8 cellular contexts compared by ENCODE assay signal in genomic region chr7:76303829-76304505, GRCh38. TPM values are rescaled to one million over a fixed set of nuclear protein-coding genes. Genes with fewer than 3 reads are reported as not detected.
DNase-seq lines count a peak whose midpoint lies in the region; ATAC-seq and TF ChIP-seq lines count a peak whose summit lies in the region.

No MANE protein-coding gene starts in this region.

- TF ChIP-seq CTCF in 22Rv1 (IDR thresholded peaks at IDR 0.05), result no peak

- H3K27ac Mint-ChIP-seq in activated T-helper 2 cell treated with anti-CD3 and anti-CD28 coated beads, Interferon-gamma antibody, Interleukin-2, Interleukin-4, amounts not matched to agents 10 μg/mL and 5 μg/mL and 100 μg/mL, durations not matched to agents 14 hours and 24 hours and 36 hours, result peak overlapping the region; percentile 83
- H3K27ac Mint-ChIP-seq in stimulated activated naive CD8-positive, alpha-beta T cell treated with anti-CD3 and anti-CD28 coated beads, Interleukin-15, amount 100 ng/mL, for 72 hours, result peak overlapping the region; percentile 92 to 93

- intact Hi-C loops in activated T-helper 2 cell treated with anti-CD3 and anti-CD28 coated beads, Interferon-gamma antibody, Interleukin-2, Interleukin-4, amounts not matched to agents 10 μg/mL and 5 μg/mL and 100 μg/mL, durations not matched to agents 14 hours and 24 hours and 36 hours (cut with micrococcal nuclease), result no loop called here

- peak overlapping the region; percentile 88 for H3K4me3 Mint-ChIP-seq in activated T-helper 2 cell treated with anti-CD3 and anti-CD28 coated beads, Interferon-gamma antibody, Interleukin-2, Interleukin-4, amounts not matched to agents 10 μg/mL and 5 μg/mL and 100 μg/mL, durations not matched to agents 14 hours and 24 hours and 36 hours (ENCODE audit: low read depth)
- peak overlapping the region; percentile 96 to 99 for H3K4me3 Mint-ChIP-seq in stimulated activated naive CD8-positive, alpha-beta T cell treated with anti-CD3 and anti-CD28 coated beads, Interleukin-15, amount 100 ng/mL, for 72 hours

- peak overlapping the region; percentile 98 for H3K27ac ChIP-seq in 22Rv1

- peaks cover 3% of the 10 kb centered on the region for H3K27me3 Mint-ChIP-seq in activated T-helper 2 cell treated with anti-CD3 and anti-CD28 coated beads, Interferon-gamma antibody, Interleukin-2, Interleukin-4, amounts not matched to agents 10 μg/mL and 5 μg/mL and 100 μg/mL, durations not matched to agents 14 hours and 24 hours and 36 hours (ENCODE audit: low read depth)
- H3K27me3 Mint-ChIP-seq in stimulated activated naive CD8-positive, alpha-beta T cell treated with anti-CD3 and anti-CD28 coated beads, Interleukin-15, amount 100 ng/mL, for 72 hours, result peaks cover 10% of the 10 kb centered on the region

- H3K9me3 Mint-ChIP-seq in activated T-helper 2 cell treated with anti-CD3 and anti-CD28 coated beads, Interferon-gamma antibody, Interleukin-2, Interleukin-4, amounts not matched to agents 10 μg/mL and 5 μg/mL and 100 μg/mL, durations not matched to agents 14 hours and 24 hours and 36 hours, result no peaks in the 10 kb centered on the region
- H3K9me3 Mint-ChIP-seq in stimulated activated naive CD8-positive, alpha-beta T cell treated with anti-CD3 and anti-CD28 coated beads, Interleukin-15, amount 100 ng/mL, for 72 hours, result no peaks in the 10 kb centered on the region

- H3K36me3 Mint-ChIP-seq in activated T-helper 2 cell treated with anti-CD3 and anti-CD28 coated beads, Interferon-gamma antibody, Interleukin-2, Interleukin-4, amounts not matched to agents 10 μg/mL and 5 μg/mL and 100 μg/mL, durations not matched to agents 14 hours and 24 hours and 36 hours (ENCODE audit: low read depth), result peaks cover 12% of the 10 kb centered on the region

- peak; percentile 32 for ATAC-seq in stimulated activated naive CD8-positive, alpha-beta T cell treated with anti-CD3 and anti-CD28 coated beads, Interleukin-15, amount 100 ng/mL, for 72 hours
- ATAC-seq in HG02759 (IDR thresholded peaks at IDR 0.05; ENCODE audit: unreplicated experiment), result no peak

- DNase-seq in HCEC 1CT, result peak; percentile 75
- no peak for DNase-seq in activated T-helper 2 cell treated with anti-CD3 and anti-CD28 coated beads, Interferon-gamma antibody, Interleukin-2, Interleukin-4, amounts not matched to agents 10 μg/mL and 5 μg/mL and 100 μg/mL, durations not matched to agents 14 hours and 24 hours and 36 hours (ENCODE audit: low spot score)
- peak; percentile 64 for DNase-seq in iris pigment epithelial cell (ENCODE audit: low read depth)
- no peak for DNase-seq in stimulated activated naive CD8-positive, alpha-beta T cell treated with anti-CD3 and anti-CD28 coated beads, Interleukin-15, amount 100 ng/mL, for 72 hours
- no peak for DNase-seq in GM19240 (ENCODE audit: insufficient read length, low spot score)
- no peak for DNase-seq in T1000 (lab: John Stamatoyannopoulos, UW)

- H3K4me1 Mint-ChIP-seq in activated T-helper 2 cell treated with anti-CD3 and anti-CD28 coated beads, Interferon-gamma antibody, Interleukin-2, Interleukin-4, amounts not matched to agents 10 μg/mL and 5 μg/mL and 100 μg/mL, durations not matched to agents 14 hours and 24 hours and 36 hours (ENCODE audit: low read depth), result peaks cover 16% of the 10 kb centered on the region
- H3K4me1 Mint-ChIP-seq in stimulated activated naive CD8-positive, alpha-beta T cell treated with anti-CD3 and anti-CD28 coated beads, Interleukin-15, amount 100 ng/mL, for 72 hours, result peaks cover 27% of the 10 kb centered on the region

RNA-seq across cellular contexts. Expression of gene HSPB1, which starts 1.5 kb away (rescaled TPM):
- 116 and 131 TPM in 2 replicates for total RNA-seq in activated T-helper 2 cell treated with anti-CD3 and anti-CD28 coated beads, Interferon-gamma antibody, Interleukin-2, Interleukin-4, amounts not matched to agents 10 μg/mL and 5 μg/mL and 100 μg/mL, durations not matched to agents 14 hours and 24 hours and 36 hours

RNA-seq across cellular contexts. Expression of gene YWHAG, which starts 54.8 kb away (rescaled TPM):
- 184 and 189 TPM in 2 replicates for total RNA-seq in activated T-helper 2 cell treated with anti-CD3 and anti-CD28 coated beads, Interferon-gamma antibody, Interleukin-2, Interleukin-4, amounts not matched to agents 10 μg/mL and 5 μg/mL and 100 μg/mL, durations not matched to agents 14 hours and 24 hours and 36 hours

Comparison
In these comparisons a context has a peak if more than half of its experiments do, and no peak if none do; other contexts are left out.
1. DNase-seq: peak in HCEC 1CT (single experiment) and iris pigment epithelial cell (single experiment); none in activated T-helper 2 cell treated with anti-CD3 and anti-CD28 coated beads, Interferon-gamma antibody, Interleukin-2, Interleukin-4, amounts not matched to agents 10 μg/mL and 5 μg/mL and 100 μg/mL, durations not matched to agents 14 hours and 24 hours and 36 hours (single experiment), stimulated activated naive CD8-positive, alpha-beta T cell treated with anti-CD3 and anti-CD28 coated beads, Interleukin-15, amount 100 ng/mL, for 72 hours (0 of 2), GM19240 (single experiment) and T1000 (single experiment).